8 cellular contexts compared by ENCODE assay signal in genomic region chr18:64017870-64018269, GRCh38. TPM values are rescaled to one million over a fixed set of nuclear protein-coding genes. Genes with fewer than 3 reads are reported as not detected.
DNase-seq lines count a peak whose midpoint lies in the region; FAIRE-seq and TF ChIP-seq lines count a peak whose summit lies in the region.

No MANE protein-coding gene starts in this region.

- no peak for FAIRE-seq in urothelium cell line (lab: Jason Lieb, UNC)

- no peak overlapping the region for H3K27ac Mint-ChIP-seq in MCF 10A (ENCODE audit: low read depth, unreplicated experiment)

- no peaks in the 10 kb centered on the region for H3K9me3 ChIP-seq in breast epithelium
- H3K9me3 ChIP-seq in Karpas-422 (ENCODE audit: low read length) = no peaks in the 10 kb centered on the region
- no peaks in the 10 kb centered on the region for H3K9me3 ChIP-seq in SU-DHL-6 (ENCODE audit: insufficient read depth, low read length)

- no peak overlapping the region for H3K27ac ChIP-seq in breast epithelium
- no peak overlapping the region for H3K27ac ChIP-seq in Karpas-422 (ENCODE audit: low read length)
- H3K27ac ChIP-seq in SU-DHL-6 (ENCODE audit: low read depth, low read length) = no peak overlapping the region

- H3K4me3 ChIP-seq in breast epithelium (no peak overlapping the region), Karpas-422 (ENCODE audit: low read length) (no peak overlapping the region), SU-DHL-6 (ENCODE audit: insufficient read depth, low read length, poor library complexity, severe bottlenecking) (no peak overlapping the region)

- POLR2A ChIA-PET in MCF 10A (lab: Yijun Ruan, JAX) = no interaction called here

- no peaks in the 10 kb centered on the region for H3K36me3 ChIP-seq in breast epithelium
- H3K36me3 ChIP-seq in Karpas-422 (ENCODE audit: insufficient read depth, low read length) = no peaks in the 10 kb centered on the region
- H3K36me3 ChIP-seq in SU-DHL-6 (ENCODE audit: low read length) = no peaks in the 10 kb centered on the region

- H3K4me1 ChIP-seq in breast epithelium (no peaks in the 10 kb centered on the region), Karpas-422 (ENCODE audit: low read length) (no peaks in the 10 kb centered on the region)

- H2AFZ ChIP-seq in Karpas-422 (ENCODE audit: low read length) (no peak overlapping the region), SU-DHL-6 (ENCODE audit: low read depth, low read length, severe bottlenecking) (no peak overlapping the region)

- intact Hi-C loops in MCF 10A (cut with micrococcal nuclease) (loop anchor here (5.0 kb wide), 1 partner anchor 389 kb away; no protein-coding TSS in a partner anchor), breast epithelium (cut with DNase I; ENCODE audit: low total_unique reads) (no loop called here)

- no peaks in the 10 kb centered on the region for H4K20me1 ChIP-seq in Karpas-422 (ENCODE audit: insufficient read depth, low read depth, low read length)
- H4K20me1 ChIP-seq in SU-DHL-6 (ENCODE audit: low read depth, low read length) = no peaks in the 10 kb centered on the region

- no peaks in the 10 kb centered on the region for H3K79me2 ChIP-seq in Karpas-422 (ENCODE audit: low read length)
- H3K79me2 ChIP-seq in SU-DHL-6 (ENCODE audit: insufficient read depth, low read length) = no peaks in the 10 kb centered on the region

- H3K9me3 Mint-ChIP-seq in MCF 10A (ENCODE audit: unreplicated experiment) = no peaks in the 10 kb centered on the region

- H3K36me3 Mint-ChIP-seq in MCF 10A (ENCODE audit: insufficient read depth, unreplicated experiment) = no peaks in the 10 kb centered on the region

- no peaks in the 10 kb centered on the region for H3K27me3 ChIP-seq in breast epithelium
- H3K27me3 ChIP-seq in Karpas-422 (ENCODE audit: low read length) = no peaks in the 10 kb centered on the region
- no peaks in the 10 kb centered on the region for H3K27me3 ChIP-seq in SU-DHL-6 (ENCODE audit: low read length)

- no peak for TF ChIP-seq POLR2A in breast epithelium (IDR thresholded peaks at IDR 0.05)

- peaks cover 79% of the 10 kb centered on the region for H3K27me3 Mint-ChIP-seq in MCF 10A (ENCODE audit: insufficient read depth, unreplicated experiment)

- H3K4me2 ChIP-seq in Karpas-422 (ENCODE audit: low read depth, low read length, poor library complexity, severe bottlenecking) (no peak overlapping the region), SU-DHL-6 (ENCODE audit: low read depth, low read length, poor library complexity, severe bottlenecking) (no peak overlapping the region)

- no peak overlapping the region for H3K9ac ChIP-seq in Karpas-422 (ENCODE audit: low read length)
- H3K9ac ChIP-seq in SU-DHL-6 (ENCODE audit: low read length) = no peak overlapping the region

- no peaks in the 10 kb centered on the region for H3K4me1 Mint-ChIP-seq in MCF 10A (ENCODE audit: insufficient read depth, unreplicated experiment)

- DNase-seq in MCF 10A (ENCODE audit: unreplicated experiment) (peak; percentile 62), breast epithelium (ENCODE audit: low spot score in 2 of 2) (no peak), Karpas-422 (peak; percentile 80), kidney tubule cell (ENCODE audit: low spot score) (peak; percentile 45), GF-D8 (lab: John Stamatoyannopoulos, UW) (no peak), GM19238 (ENCODE audit: insufficient read length, low spot score) (no peak), urothelium cell line (ENCODE audit: low spot score) (no peak)

- TF ChIP-seq CTCF in MCF 10A (IDR thresholded peaks at IDR 0.05; ENCODE audit: unreplicated experiment) (peak; percentile 51), breast epithelium (IDR thresholded peaks at IDR 0.05) (peak in 1 of 3 donors; percentile 21), SU-DHL-6 (IDR thresholded peaks at IDR 0.05; ENCODE audit: insufficient read depth, low read length, poor library complexity, severe bottlenecking) (peak; percentile 46)

- H3K9me2 ChIP-seq in Karpas-422 (replicated peaks; ENCODE audit: insufficient read depth, low read length) (no peaks in the 10 kb centered on the region), SU-DHL-6 (replicated peaks; ENCODE audit: insufficient read depth, low read length) (no peaks in the 10 kb centered on the region)

- CTCF ChIA-PET in MCF 10A (lab: Yijun Ruan, JAX) = interaction anchor here (0.6 to 1.8 kb wide), 13 partner anchors 12 to 1771 kb away, joined by 3 to 13 read pairs (median 3); no protein-coding TSS in a partner anchor

- no TSS peak for BruUV-seq in MCF 10A (replicated peaks; lab: Mats Ljungman, UMichigan)

- H3F3A ChIP-seq in SU-DHL-6 (ENCODE audit: insufficient read depth) = no peaks in the 10 kb centered on the region

- H3K4me3 Mint-ChIP-seq in MCF 10A (ENCODE audit: unreplicated experiment) = no peak overlapping the region

RNA-seq across cellular contexts. Expression of gene SERPINB8, which starts 48.0 kb away (rescaled TPM):
- total RNA-seq in MCF 10A (2022) (54.1 and 58.0 TPM in 2 replicates), breast epithelium (10 to 100 TPM; 13.1 to 16.0 (median 13.5) TPM)
- total RNA-seq in Karpas-422 (2014; rRNA removed; shearing (Covaris generic); ENCODE audit: low replicate concordance) = 4.0 and 4.1 TPM in 2 replicates

Comparison
In these comparisons a context has a peak if more than half of its experiments do, and no peak if none do; other contexts are left out.
1. DNase-seq: peak in MCF 10A (single experiment), Karpas-422 (single experiment) and kidney tubule cell (single experiment); none in breast epithelium (0 of 2), GF-D8 (single experiment), GM19238 (single experiment) and urothelium cell line (single experiment).